Comparison of ENCODE assay signal across 11 cellular contexts in genomic region chr12:91274886-91275285, GRCh38.
DNase-seq lines count a peak whose midpoint lies in the region; ATAC-seq and TF ChIP-seq lines count a peak whose summit lies in the region.
"Had no signal": no experiment of that assay in that cellular context is flagged by ENCODE, and none has a peak within 500 bp of the region (broad histone marks: within the 10 kb centered on the region; RNA-seq: fewer than 3 reads in every experiment).

No MANE protein-coding gene starts in this region.

- no peak overlapping the region for H3K4me3 ChIP-seq in esophagus squamous epithelium

- H3K27me3 ChIP-seq in esophagus squamous epithelium: no peaks in the 10 kb centered on the region

- DNase-seq in AG09319 (ENCODE audit: extremely low read depth, low read depth) (peak; percentile 18), NCI-H69 (lab: John Stamatoyannopoulos, UW) (peak; percentile 35), esophagus squamous epithelium (lab: John Stamatoyannopoulos, UW) (no peak), nephron progenitor cell (no peak), GM19240 (ENCODE audit: insufficient read length, low spot score) (no peak)
- no peak for DNase-seq in stimulated activated naive CD4-positive, alpha-beta T cell treated with Interleukin-2 at 50 U/mL for 16 hours (lab: John Stamatoyannopoulos, UW)
- no peak for DNase-seq in T-helper 2 cell treated with Interferon-gamma antibody and Interleukin-4, amounts not matched to agents 5 μg/mL and 100 μg/mL, for 36 hours (ENCODE audit: low spot score)
- DNase-seq: activated CD4-positive, alpha-beta T cell treated with anti-CD3 and anti-CD28 coated beads for 4 hours; dermis blood vessel endothelial cell; naive B cell had no signal

- no peak for ATAC-seq in GM18498 (IDR thresholded peaks at IDR 0.05; ENCODE audit: unreplicated experiment)

- TF ChIP-seq CTCF in AG09319 (IDR thresholded peaks at IDR 0.05; ENCODE audit: low read depth, low read length) (no peak), esophagus squamous epithelium (IDR thresholded peaks at IDR 0.05) (no peak), nephron progenitor cell (IDR thresholded peaks at IDR 0.05) (no peak)

- H3K4me1 Mint-ChIP-seq in nephron progenitor cell: peaks cover 45% of the 10 kb centered on the region
- no peaks in the 10 kb centered on the region for H3K4me1 Mint-ChIP-seq in T-helper 2 cell treated with Interferon-gamma antibody and Interleukin-4, amounts not matched to agents 5 μg/mL and 100 μg/mL, for 36 hours (ENCODE audit: low read depth)
- H3K4me1 Mint-ChIP-seq: naive B cell had no signal

- TF ChIP-seq POLR2A in esophagus squamous epithelium (IDR thresholded peaks at IDR 0.05): no peak

- H3K27ac ChIP-seq in esophagus squamous epithelium: peak overlapping the region; percentile 27 to 79 (median 55)

- no peak overlapping the region for H3K4me3 Mint-ChIP-seq in nephron progenitor cell
- no peak overlapping the region for H3K4me3 Mint-ChIP-seq in T-helper 2 cell treated with Interferon-gamma antibody and Interleukin-4, amounts not matched to agents 5 μg/mL and 100 μg/mL, for 36 hours
- H3K4me3 Mint-ChIP-seq: naive B cell had no signal

- peaks cover 16% of the 10 kb centered on the region for H3K36me3 Mint-ChIP-seq in nephron progenitor cell (ENCODE audit: low read depth)
- no peaks in the 10 kb centered on the region for H3K36me3 Mint-ChIP-seq in T-helper 2 cell treated with Interferon-gamma antibody and Interleukin-4, amounts not matched to agents 5 μg/mL and 100 μg/mL, for 36 hours (ENCODE audit: low read depth)
- H3K36me3 Mint-ChIP-seq: naive B cell had no signal

- H3K9me3 Mint-ChIP-seq in nephron progenitor cell: peaks cover 12% of the 10 kb centered on the region
- H3K9me3 Mint-ChIP-seq in T-helper 2 cell treated with Interferon-gamma antibody and Interleukin-4, amounts not matched to agents 5 μg/mL and 100 μg/mL, for 36 hours: no peaks in the 10 kb centered on the region
- H3K9me3 Mint-ChIP-seq: naive B cell had no signal

- 0% methylated on average over 1 of the region's 1 CpG for WGBS in esophagus squamous epithelium, 2 donors

- H3K36me3 ChIP-seq in esophagus squamous epithelium: no peaks in the 10 kb centered on the region

- H3K27ac Mint-ChIP-seq in nephron progenitor cell: peak overlapping the region; percentile 95
- no peak overlapping the region for H3K27ac Mint-ChIP-seq in T-helper 2 cell treated with Interferon-gamma antibody and Interleukin-4, amounts not matched to agents 5 μg/mL and 100 μg/mL, for 36 hours
- H3K27ac Mint-ChIP-seq: naive B cell had no signal

- H3K9me3 ChIP-seq in esophagus squamous epithelium: no peaks in the 10 kb centered on the region

- H3K4me1 ChIP-seq in esophagus squamous epithelium: peaks cover 0 to 63% (median 4%) of the 10 kb centered on the region in 3 donors

- intact Hi-C loops in esophagus squamous epithelium (cut with DNase I): no loop called here

- H3K27me3 Mint-ChIP-seq in nephron progenitor cell (ENCODE audit: low read depth, poor library complexity): no peaks in the 10 kb centered on the region
- H3K27me3 Mint-ChIP-seq in T-helper 2 cell treated with Interferon-gamma antibody and Interleukin-4, amounts not matched to agents 5 μg/mL and 100 μg/mL, for 36 hours (ENCODE audit: low read depth): no peaks in the 10 kb centered on the region

Comparison
In these comparisons a context has a peak if more than half of its experiments do, and no peak if none do; other contexts are left out.
1. DNase-seq: peak in AG09319 (single experiment) and NCI-H69 (single experiment); none in esophagus squamous epithelium (single experiment), nephron progenitor cell (single experiment), stimulated activated naive CD4-positive, alpha-beta T cell treated with Interleukin-2 at 50 U/mL for 16 hours (single experiment), GM19240 (single experiment) and T-helper 2 cell treated with Interferon-gamma antibody and Interleukin-4, amounts not matched to agents 5 μg/mL and 100 μg/mL, for 36 hours (single experiment).